ENCODE assay signal across 13 cellular contexts in the genomic region with DNA sequence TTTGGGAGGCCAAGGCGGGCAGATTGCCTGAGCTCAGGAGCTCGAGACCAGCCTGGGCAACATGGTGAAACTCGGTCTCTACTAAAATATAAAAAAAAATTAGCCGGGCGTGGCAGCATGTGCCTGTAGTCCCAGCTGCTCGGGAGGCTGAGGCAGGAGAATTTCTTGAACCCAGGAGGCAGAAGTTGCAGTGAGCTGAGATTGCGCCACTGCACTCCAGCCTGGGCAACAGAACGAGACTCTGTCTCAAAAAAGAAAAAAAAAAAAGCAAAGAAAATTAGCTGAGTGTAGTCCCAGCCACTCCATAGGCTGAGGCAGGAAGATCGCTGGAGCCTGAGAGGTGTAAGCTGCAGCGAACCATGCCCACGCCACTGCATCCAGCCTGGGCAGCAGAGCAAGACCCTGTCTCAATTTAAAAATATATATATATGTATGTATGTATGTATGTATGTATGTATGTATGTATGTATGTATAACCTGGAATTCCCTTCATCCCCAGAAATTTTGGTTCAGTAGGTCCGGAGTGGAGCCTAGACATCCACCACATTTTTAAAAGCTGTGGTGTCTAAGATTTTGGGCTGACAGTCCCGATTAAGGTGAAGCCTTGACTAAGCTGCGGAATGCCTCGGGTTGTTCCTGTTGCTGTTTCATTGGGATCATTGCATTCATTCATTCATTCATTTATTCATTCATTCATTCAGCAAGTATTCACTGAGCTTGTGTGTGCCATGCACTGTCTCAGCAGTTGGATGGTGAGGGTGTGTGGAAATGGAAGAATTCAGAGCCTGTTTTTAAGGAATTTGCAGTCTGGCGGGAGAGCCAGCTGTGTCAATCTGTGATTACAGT.
"Had no signal": no experiment of that assay in that cellular context is flagged by ENCODE, and none has a peak within 500 bp of the region (broad histone marks: within the 10 kb centered on the region; RNA-seq: fewer than 3 reads in every experiment).

No MANE protein-coding gene starts in this region.

- H3K4me3 ChIP-seq: sigmoid colon, tibial nerve, uterus had no signal

- H3K4me1 ChIP-seq: foreskin keratinocyte, uterus had no signal

- H3K4me3 Mint-ChIP-seq: activated naive CD4-positive, alpha-beta T cell treated with anti-CD3 and anti-CD28 coated beads, Interleukin-2, amount 50 U/mL, for 24 hours had no signal

- DNase-seq: activated CD4-positive, CD25-positive, alpha-beta regulatory T cell treated with anti-CD3 and anti-CD28 coated beads, Interleukin-2, amount 50 U/mL, for 72 hours; activated effector memory CD4-positive, alpha-beta T cell treated with Interleukin-2 at 50 U/mL for 16 hours; activated T-cell treated with anti-CD3 and anti-CD28 coated beads, Interleukin-2, amount 50 U/mL, for 1 hour; cortex of kidney; effector CD8-positive, alpha-beta T cell; foreskin keratinocyte; sigmoid colon; stimulated activated naive CD4-positive, alpha-beta T cell; substantia nigra; SW 1271; uterus had no signal

- H3K36me3 ChIP-seq: sigmoid colon, uterus had no signal

- H3K27ac ChIP-seq: foreskin keratinocyte, uterus had no signal

- H3K27me3 ChIP-seq: foreskin keratinocyte, sigmoid colon, tibial nerve, uterus had no signal

- H3K27ac Mint-ChIP-seq: activated naive CD4-positive, alpha-beta T cell treated with anti-CD3 and anti-CD28 coated beads, Interleukin-2, amount 50 U/mL, for 24 hours had no signal

- H3K9me3 ChIP-seq: sigmoid colon, tibial nerve, uterus had no signal

- H3K27me3 Mint-ChIP-seq: activated naive CD4-positive, alpha-beta T cell treated with anti-CD3 and anti-CD28 coated beads, Interleukin-2, amount 50 U/mL, for 24 hours had no signal

- ATAC-seq: foreskin keratinocyte had no signal

- H3K9me3 Mint-ChIP-seq: activated naive CD4-positive, alpha-beta T cell treated with anti-CD3 and anti-CD28 coated beads, Interleukin-2, amount 50 U/mL, for 24 hours had no signal
